Comparison of ENCODE assay signal across 8 cellular contexts in the genomic region with DNA sequence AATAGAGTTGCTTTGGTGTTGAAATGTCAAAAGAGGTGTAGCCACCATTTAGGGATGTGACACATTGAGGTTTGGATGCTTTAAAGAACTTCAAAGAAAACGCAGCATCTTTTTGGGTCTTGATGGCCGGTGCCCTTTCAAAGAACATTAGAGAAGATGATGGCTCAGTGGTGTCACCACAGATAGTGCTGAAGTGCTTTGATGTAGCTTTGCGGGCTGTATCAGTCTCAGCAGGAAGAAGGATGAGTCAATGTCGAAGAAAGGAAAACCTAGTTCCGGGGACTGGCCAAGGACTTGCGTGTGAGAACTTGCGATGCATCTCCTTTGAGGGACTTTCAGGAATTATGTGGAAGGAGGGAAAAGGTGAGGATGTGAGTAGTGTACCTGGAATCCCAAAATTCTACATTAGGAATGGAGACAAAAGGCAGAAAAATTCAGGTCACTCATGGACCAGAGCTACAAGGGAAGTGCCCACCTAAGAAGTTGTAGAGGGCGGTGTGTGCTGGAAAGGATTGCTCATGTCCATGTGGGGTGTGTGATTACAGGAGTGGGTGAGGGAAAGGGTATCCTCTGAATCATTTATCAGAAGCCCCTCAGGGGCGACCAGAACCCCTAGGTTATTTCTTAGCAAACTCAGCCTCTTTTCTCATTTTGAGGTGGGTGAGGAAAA. TPM values are rescaled to one million over a fixed set of nuclear protein-coding genes. Genes with fewer than 3 reads are reported as not detected.
DNase-seq lines count a peak whose midpoint lies in the region; ATAC-seq and TF ChIP-seq lines count a peak whose summit lies in the region.

No MANE protein-coding gene starts in this region.

- peak; percentile 64 for ATAC-seq in HCT116

- H3K9me2 ChIP-seq in DOHH2 (replicated peaks; ENCODE audit: control insufficient read depth, low read length) = no peaks in the 10 kb centered on the region
- H3K9me2 ChIP-seq in HCT116 (ENCODE audit: insufficient read depth) = no peaks in the 10 kb centered on the region

- H3K79me2 ChIP-seq in DOHH2 (ENCODE audit: control insufficient read depth, low read length) (no peaks in the 10 kb centered on the region), HCT116 (ENCODE audit: insufficient read depth, low read length) (no peaks in the 10 kb centered on the region)

- POLR2A ChIA-PET in HCT116 (lab: Charles Lee) = no interaction called here

- H3K27me3 ChIP-seq in DOHH2 (ENCODE audit: control insufficient read depth, low read length) (peaks cover 11% of the 10 kb centered on the region), HCT116 (ENCODE audit: insufficient read depth, low read length) (no peaks in the 10 kb centered on the region), adrenal gland (no peaks in the 10 kb centered on the region)

- CTCF ChIA-PET in HCT116 (lab: Charles Lee) = no interaction called here

- H3K4me1 ChIP-seq in DOHH2 (ENCODE audit: control insufficient read depth, low read length) = peaks cover 28% of the 10 kb centered on the region
- 0 out of 4 replicates have a peak, but pooled peaks cover 0 to under 1% of the 10 kb centered on the region in 2 experiments for H3K4me1 ChIP-seq in HCT116 (ENCODE audit: control insufficient read depth in 1 of 2, insufficient read depth in 2 of 2, low read length in 2 of 2)
- peaks cover 0 to 4% of the 10 kb centered on the region in 2 donors for H3K4me1 ChIP-seq in adrenal gland (replicated peaks in 1 of 2)

- peak overlapping the region; percentile 62 for H3K4me2 ChIP-seq in DOHH2 (ENCODE audit: low read length)
- H3K4me2 ChIP-seq in HCT116 (ENCODE audit: low read length) = no peak overlapping the region

- H3K4me3 ChIP-seq in DOHH2 (ENCODE audit: low read length) = peak overlapping the region; percentile 28
- H3K4me3 ChIP-seq in HCT116 (replicated peaks in 1 of 2; ENCODE audit: low read depth in 1 of 2, low read length in 2 of 2) = no peak overlapping the region
- no peak overlapping the region for H3K4me3 ChIP-seq in adrenal gland

- TF ChIP-seq CTCF in DOHH2 (IDR thresholded peaks at IDR 0.05; ENCODE audit: low read depth, low read length, poor library complexity, severe bottlenecking) (no peak), HCT116 (IDR thresholded peaks at IDR 0.05 in 2 of 3, conservative IDR thresholded peaks at IDR 0.05 in 1 of 3; ENCODE audit: borderline replicate concordance in 1 of 3, insufficient read depth in 1 of 3, low read depth in 2 of 3, low read length in 2 of 3) (no peak), adrenal gland (IDR thresholded peaks at IDR 0.05) (no peak)

- TF ChIP-seq POLR2A in HCT116 (IDR thresholded peaks at IDR 0.05; ENCODE audit: borderline replicate concordance, extremely low read depth, insufficient read depth, insufficient read length) = no peak
- TF ChIP-seq POLR2A in adrenal gland (IDR thresholded peaks at IDR 0.05) = no peak

- no peaks in the 10 kb centered on the region for H3K9me3 ChIP-seq in DOHH2 (ENCODE audit: control insufficient read depth, insufficient read depth, low read length)
- H3K9me3 ChIP-seq in HCT116 (ENCODE audit: control insufficient read depth in 1 of 2, insufficient read depth in 1 of 2, low read depth in 1 of 2, low read length in 2 of 2) = no peaks in the 10 kb centered on the region
- H3K9me3 ChIP-seq in adrenal gland (replicated peaks in 1 of 3) = no peaks in the 10 kb centered on the region

- intact Hi-C loops in HCT116 (cut with micrococcal nuclease) (no loop called here), adrenal gland (cut with DNase I) (no loop called here)

- H4K20me1 ChIP-seq in DOHH2 (ENCODE audit: control insufficient read depth, insufficient read depth, low read depth, low read length) = no peaks in the 10 kb centered on the region
- H4K20me1 ChIP-seq in HCT116 (ENCODE audit: insufficient read depth) = no peaks in the 10 kb centered on the region; the same call in 1 of the 2 replicates

- no peak for TF ChIP-seq RAD21 in HCT116 (IDR thresholded peaks at IDR 0.05; ENCODE audit: low read depth)

- H3K27ac ChIP-seq in DOHH2 (ENCODE audit: low read depth, low read length) (peak overlapping the region; percentile 62), HCT116 (ENCODE audit: low read depth, low read length) (no peak overlapping the region), adrenal gland (no peak overlapping the region)

- H3F3A ChIP-seq in DOHH2 (ENCODE audit: control insufficient read depth, insufficient read depth) = peaks cover 14% of the 10 kb centered on the region

- no peak overlapping the region for H3K9ac ChIP-seq in HCT116 (ENCODE audit: low read length)

- no TSS peak for BruUV-seq in HCT116 (replicated peaks; lab: Mats Ljungman, UMichigan)

- DNase-seq in HCT116 (ENCODE audit: low read depth, low spot score) = no peak
- peak; percentile 40 for DNase-seq in NOMO-1 treated with dmso at 0.1 percent for 144 hours (lab: John Stamatoyannopoulos, UW; ENCODE audit: unreplicated experiment)
- peak; percentile 85 for DNase-seq in activated effector memory CD4-positive, alpha-beta T cell treated with anti-CD3 and anti-CD28 coated beads, Interleukin-2, amount 50 U/mL, for 16 hours
- peak; percentile 42 for DNase-seq in stimulated activated CD8-positive, alpha-beta memory T cell treated with anti-CD3 and anti-CD28 coated beads, Interleukin-12 subunit alpha, Interleukin-12 subunit beta, amount 100 ng/mL, for 24 hours (ENCODE audit: extremely low read depth)
- no peak for DNase-seq in adrenal gland
- DNase-seq in iPS-NIHi7 (ENCODE audit: extremely low spot score) = no peak
- no peak for DNase-seq in DMS79 treated with DMSO at 0.1 percent for 48 hours (lab: John Stamatoyannopoulos, UW)

- no peak overlapping the region for H2AFZ ChIP-seq in HCT116 (ENCODE audit: low read depth, low read length, poor library complexity, severe bottlenecking)

- H3K36me3 ChIP-seq in DOHH2 (ENCODE audit: control insufficient read depth, low read length) (no peaks in the 10 kb centered on the region), HCT116 (ENCODE audit: control insufficient read depth in 1 of 2, insufficient read depth in 2 of 2, low read length in 2 of 2) (no peaks in the 10 kb centered on the region), adrenal gland (replicated peaks in 1 of 2) (no peaks in the 10 kb centered on the region)

- RAD21 ChIA-PET in HCT116 (lab: Charles Lee; ENCODE audit: low non-redundant PET in 1 of 2, low total read pairs in 2 of 2, uncharacterized antibody in 2 of 2, unreplicated experiment in 2 of 2) = no interaction called here

- 59 to 61% (median 60%) methylated on average over 9 of the region's 9 CpGs for WGBS in adrenal gland, 4 donors

TF ChIP-seq in HCT116, 20 proteins besides CTCF, POLR2A, EP300 and RAD21:
- TF ChIP-seq FOSL1 (IDR thresholded peaks at IDR 0.05; ENCODE audit: low read depth) = no peak
- TF ChIP-seq, protein P1, sequence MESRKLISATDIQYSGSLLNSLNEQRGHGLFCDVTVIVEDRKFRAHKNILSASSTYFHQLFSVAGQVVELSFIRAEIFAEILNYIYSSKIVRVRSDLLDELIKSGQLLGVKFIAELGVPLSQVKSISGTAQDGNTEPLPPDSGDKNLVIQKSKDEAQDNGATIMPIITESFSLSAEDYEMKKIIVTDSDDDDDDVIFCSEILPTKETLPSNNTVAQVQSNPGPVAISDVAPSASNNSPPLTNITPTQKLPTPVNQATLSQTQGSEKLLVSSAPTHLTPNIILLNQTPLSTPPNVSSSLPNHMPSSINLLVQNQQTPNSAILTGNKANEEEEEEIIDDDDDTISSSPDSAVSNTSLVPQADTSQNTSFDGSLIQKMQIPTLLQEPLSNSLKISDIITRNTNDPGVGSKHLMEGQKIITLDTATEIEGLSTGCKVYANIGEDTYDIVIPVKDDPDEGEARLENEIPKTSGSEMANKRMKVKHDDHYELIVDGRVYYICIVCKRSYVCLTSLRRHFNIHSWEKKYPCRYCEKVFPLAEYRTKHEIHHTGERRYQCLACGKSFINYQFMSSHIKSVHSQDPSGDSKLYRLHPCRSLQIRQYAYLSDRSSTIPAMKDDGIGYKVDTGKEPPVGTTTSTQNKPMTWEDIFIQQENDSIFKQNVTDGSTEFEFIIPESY (IDR thresholded peaks at IDR 0.05; ENCODE audit: extremely low read depth, insufficient replicate concordance, low read length) = no peak
- TF ChIP-seq, protein P2, sequence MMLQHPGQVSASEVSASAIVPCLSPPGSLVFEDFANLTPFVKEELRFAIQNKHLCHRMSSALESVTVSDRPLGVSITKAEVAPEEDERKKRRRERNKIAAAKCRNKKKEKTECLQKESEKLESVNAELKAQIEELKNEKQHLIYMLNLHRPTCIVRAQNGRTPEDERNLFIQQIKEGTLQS (IDR thresholded peaks at IDR 0.05) = no peak
- TF ChIP-seq EGR1 (IDR thresholded peaks at IDR 0.05; ENCODE audit: low read depth) = no peak
- no peak for TF ChIP-seq CEBPB (IDR thresholded peaks at IDR 0.05; ENCODE audit: low read depth)
- no peak for TF ChIP-seq ELF1 (IDR thresholded peaks at IDR 0.05; ENCODE audit: borderline replicate concordance, low read depth)
- TF ChIP-seq TCF7L2 (IDR thresholded peaks at IDR 0.05; ENCODE audit: borderline replicate concordance, extremely low read depth, insufficient read depth, insufficient read length) = peak; percentile 100
- TF ChIP-seq YY1 (IDR thresholded peaks at IDR 0.05; ENCODE audit: extremely low read depth, insufficient replicate concordance, low read depth, low read length) = no peak

RNA-seq across cellular contexts. Expression of a gene that starts 39.7 kb away (rescaled TPM):
- total RNA-seq in HCT116 (2021; ENCODE audit: unreplicated experiment) (0.74 TPM), adrenal gland (1 to 10 TPM in 4 of 8 donors, under 1 TPM in 2, not detected in 2; 0.56 to 2.9 (median 1.5) TPM)
- not detected in 2 replicates for polyA plus RNA-seq in HCT116 (2012)
- 1 to 10 TPM; 1.2 to 5.6 (median 2.1) TPM for polyA plus RNA-seq in adrenal gland

Comparison
In these comparisons a context has a peak if more than half of its experiments do, and no peak if none do; other contexts are left out.
1. DNase-seq: peak in NOMO-1 treated with dmso at 0.1 percent for 144 hours (single experiment), activated effector memory CD4-positive, alpha-beta T cell treated with anti-CD3 and anti-CD28 coated beads, Interleukin-2, amount 50 U/mL, for 16 hours (single experiment) and stimulated activated CD8-positive, alpha-beta memory T cell treated with anti-CD3 and anti-CD28 coated beads, Interleukin-12 subunit alpha, Interleukin-12 subunit beta, amount 100 ng/mL, for 24 hours (single experiment); none in HCT116 (single experiment), adrenal gland (0 of 7), iPS-NIHi7 (single experiment) and DMS79 treated with DMSO at 0.1 percent for 48 hours (single experiment).